ENCODE assay signal across 8 cellular contexts in genomic region chr14:99480856-99481744, GRCh38. TPM values are rescaled to one million over a fixed set of nuclear protein-coding genes. Genes with fewer than 3 reads are reported as not detected.
DNase-seq lines count a peak whose midpoint lies in the region; ATAC-seq and TF ChIP-seq lines count a peak whose summit lies in the region.

CCNK (plus strand) TSS chr14:99481409; CDS start chr14:99492678, 11,269 bp downstream.
SETD3 (minus strand) TSS chr14:99480859; CDS start chr14:99465805, 15,054 bp downstream.

- peak; percentile 85 for ATAC-seq in GM19025 (IDR thresholded peaks at IDR 0.05; ENCODE audit: low read depth, unreplicated experiment)
- peak; percentile 88 for ATAC-seq in HG03342 (IDR thresholded peaks at IDR 0.05; ENCODE audit: unreplicated experiment)
- peak; percentile 89 for ATAC-seq in central memory CD8-positive, alpha-beta T cell (replicated peaks; ENCODE audit: extremely low read depth, poor library complexity, severe bottlenecking)

- H3K4me3 Mint-ChIP-seq in central memory CD8-positive, alpha-beta T cell = peak within 1 kb of the TSS; percentile 97

- intact Hi-C loops in spleen (cut with DNase I; ENCODE audit: low total_unique reads) = no loop called here

- H3K9me3 Mint-ChIP-seq in central memory CD8-positive, alpha-beta T cell = no peaks in the 10 kb centered on the region

- DNase-seq in AG09309 (ENCODE audit: low read depth) (peak; percentile 99), NCI-H446 (lab: John Stamatoyannopoulos, UW) (peak; percentile 99 to 100), inferior parietal cortex (ENCODE audit: extremely low spot score) (peak; percentile 99), spleen (peak; percentile 100)
- peak; percentile 100 for DNase-seq in activated CD4-positive, CD25-positive, alpha-beta regulatory T cell treated with anti-CD3 and anti-CD28 coated beads, Interleukin-2, amount 50 U/mL, for 16 hours (ENCODE audit: low read depth, low spot score)
- DNase-seq in central memory CD8-positive, alpha-beta T cell (ENCODE audit: low spot score in 2 of 2) = peak; percentile 99 to 100

- WGBS in spleen, 5 donors = 0 to 1% (median 0%) methylated on average over 61 to 92 of the region's 92 CpGs

- peak within 1 kb of the TSS; percentile 85 to 97 (median 94) for H3K27ac ChIP-seq in spleen

- no peaks in the 10 kb centered on the region for H3K36me3 ChIP-seq in spleen

- H3K9me3 ChIP-seq in spleen = no peaks in the 10 kb centered on the region

- H3K27me3 ChIP-seq in spleen (replicated peaks in 1 of 7) = no peaks in the 10 kb centered on the region

- H3K36me3 Mint-ChIP-seq in central memory CD8-positive, alpha-beta T cell (ENCODE audit: insufficient read depth) = peaks cover 13% of the 10 kb centered on the region

- peak within 1 kb of the TSS; percentile 95 for H3K27ac Mint-ChIP-seq in central memory CD8-positive, alpha-beta T cell (ENCODE audit: low read depth)

- TF ChIP-seq CTCF in AG09309 (IDR thresholded peaks at IDR 0.05; ENCODE audit: control insufficient read depth, insufficient read depth, low read depth, low read length, missing control alignments) (no peak), spleen (IDR thresholded peaks at IDR 0.05 in 8 of 11, conservative IDR thresholded peaks at IDR 0.05 in 3 of 11) (peak in 3 of 11 experiments; percentile 23 to 45 (median 27))

- H3K4me1 Mint-ChIP-seq in central memory CD8-positive, alpha-beta T cell = peaks cover 71% of the 10 kb centered on the region

- H3K27me3 Mint-ChIP-seq in central memory CD8-positive, alpha-beta T cell = no peaks in the 10 kb centered on the region

- peaks cover 31 to 85% (median 70%) of the 10 kb centered on the region in 6 donors for H3K4me1 ChIP-seq in spleen

- peak; percentile 46 to 81 (median 75) for TF ChIP-seq POLR2A in spleen (IDR thresholded peaks at IDR 0.05)

- H3K4me3 ChIP-seq in AG09309 (ENCODE audit: control insufficient read depth, low read depth, low read length) = peak within 1 kb of the TSS; percentile 99
- peak within 1 kb of the TSS; percentile 84 to 97 (median 90) for H3K4me3 ChIP-seq in spleen

RNA-seq across cellular contexts. Expression of gene CCNK, which starts in this region (rescaled TPM):
- total RNA-seq in spleen = 10 to 100 TPM; 38.3 to 58.3 (median 50.3) TPM
- polyA plus RNA-seq in spleen = 10 to 100 TPM; 11.8 to 15.5 (median 12.8) TPM

RNA-seq across cellular contexts. Expression of gene SETD3, which starts in this region (rescaled TPM):
- total RNA-seq in spleen = 10 to 100 TPM; 47.9 to 84.4 (median 64.6) TPM
- polyA plus RNA-seq in spleen = 10 to 100 TPM; 18.1 to 28.4 (median 19.1) TPM

Comparison
In these comparisons a context has a peak if more than half of its experiments do, and no peak if none do; other contexts are left out.
1. Peak in every context shown above with its lines: DNase-seq, ATAC-seq, H3K4me3 ChIP-seq and H3K27ac ChIP-seq.